In genomic region chr11:111001986-111002616, GRCh38 we compare ENCODE assay signal across 12 cellular contexts.
DNase-seq lines count a peak whose midpoint lies in the region; ATAC-seq lines count a peak whose summit lies in the region.
"Had no signal": no experiment of that assay in that cellular context is flagged by ENCODE, and none has a peak within 500 bp of the region (broad histone marks: within the 10 kb centered on the region; RNA-seq: fewer than 3 reads in every experiment).

No MANE protein-coding gene starts in this region.

- no peaks in the 10 kb centered on the region for H3K79me2 ChIP-seq in GM23248 (ENCODE audit: insufficient read depth)

- in situ Hi-C loops in GM23248 (cut with MboI), result no loop called here

- peaks cover 38% of the 10 kb centered on the region for H3K4me1 ChIP-seq in GM23248 (ENCODE audit: insufficient read depth)
- peaks cover 23% of the 10 kb centered on the region for H3K4me1 ChIP-seq in skeletal muscle satellite cell (ENCODE audit: control insufficient read depth, insufficient read depth, low read length)
- H3K4me1 ChIP-seq: upper lobe of left lung had no signal

- peak; percentile 96 for DNase-seq in GM23248
- peak; percentile 77 for DNase-seq in amniotic stem cell (lab: John Stamatoyannopoulos, UW)
- peak; percentile 73 for DNase-seq in foreskin melanocyte
- DNase-seq in NCI-H128 (lab: John Stamatoyannopoulos, UW; ENCODE audit: unreplicated experiment), result no peak
- DNase-seq in GM19238 (ENCODE audit: insufficient read length, low spot score), result no peak
- DNase-seq: NCI-H187, upper lobe of left lung, WERI-Rb-1 had no signal

- no peaks in the 10 kb centered on the region for H3K9me2 ChIP-seq in GM23248 (ENCODE audit: insufficient read depth)

- H3K4me3 ChIP-seq in GM23248, result peak overlapping the region; percentile 37; the same call in 1 of the 2 replicates
- peak overlapping the region; percentile 16 for H3K4me3 ChIP-seq in skeletal muscle satellite cell (ENCODE audit: low read length)
- H3K4me3 ChIP-seq: upper lobe of left lung had no signal

- no peak for ATAC-seq in GM19395 (IDR thresholded peaks at IDR 0.05; ENCODE audit: unreplicated experiment)
- no peak for ATAC-seq in HG03108 (IDR thresholded peaks at IDR 0.05; ENCODE audit: unreplicated experiment)

- H3K9ac ChIP-seq in GM23248 (no peak overlapping the region), skeletal muscle satellite cell (ENCODE audit: low read depth, low read length) (no peak overlapping the region)

- no peak overlapping the region for H2AFZ ChIP-seq in GM23248

- peaks cover 31% of the 10 kb centered on the region for H3F3A ChIP-seq in GM23248 (ENCODE audit: insufficient read depth)

- peak overlapping the region; percentile 51 for H3K27ac ChIP-seq in GM23248
- H3K27ac ChIP-seq: neutrophil, upper lobe of left lung, WERI-Rb-1 had no signal

- WGBS in GM23248 (ENCODE audit: low coverage in 1 of 2, low lambda C conversion rate in 2 of 2, missing lambda C conversion rate in 2 of 2), 2 experiments, result 0 to 3% methylated on average over 3 of the region's 3 CpGs

- no peaks in the 10 kb centered on the region for H4K20me1 ChIP-seq in GM23248 (ENCODE audit: insufficient read depth)

- H3K9me3 ChIP-seq in GM23248 (ENCODE audit: low read depth) (no peaks in the 10 kb centered on the region), skeletal muscle satellite cell (replicated peaks; ENCODE audit: low read length) (no peaks in the 10 kb centered on the region)
- H3K9me3 ChIP-seq: neutrophil, upper lobe of left lung had no signal

- H3K4me2 ChIP-seq in GM23248 (ENCODE audit: unreplicated experiment), result peak overlapping the region; percentile 62
- peak overlapping the region; percentile 64 for H3K4me2 ChIP-seq in skeletal muscle satellite cell (ENCODE audit: low read length)

- H3K36me3 ChIP-seq in GM23248 (ENCODE audit: low read depth) (no peaks in the 10 kb centered on the region), skeletal muscle satellite cell (ENCODE audit: insufficient read depth, low read length) (no peaks in the 10 kb centered on the region)
- H3K36me3 ChIP-seq: neutrophil, upper lobe of left lung, WERI-Rb-1 had no signal

- H3K27me3 ChIP-seq in GM23248 (replicated peaks; ENCODE audit: insufficient read depth), result no peaks in the 10 kb centered on the region
- peaks cover under 1% of the 10 kb centered on the region for H3K27me3 ChIP-seq in skeletal muscle satellite cell (ENCODE audit: control insufficient read depth, insufficient read depth, low read length)
- H3K27me3 ChIP-seq: neutrophil, upper lobe of left lung had no signal

Comparison
In these comparisons a context has a peak if more than half of its experiments do, and no peak if none do; other contexts are left out.
1. DNase-seq: peak in GM23248 (single experiment), amniotic stem cell (single experiment) and foreskin melanocyte (single experiment); none in NCI-H128 (single experiment) and GM19238 (single experiment).